26 cellular contexts compared by ENCODE assay signal in genomic region chr1:219279017-219279770, GRCh38.
A peak's percentile ranks its signal among the peaks of the same experiment; 100 is the strongest.
DNase-seq lines count a peak whose midpoint lies in the region; ATAC-seq and TF ChIP-seq lines count a peak whose summit lies in the region.
"Had no signal": no experiment of that assay in that cellular context is flagged by ENCODE, and none has a peak within 500 bp of the region (broad histone marks: within the 10 kb centered on the region; RNA-seq: fewer than 3 reads in every experiment).

No MANE protein-coding gene starts in this region.

- no peaks in the 10 kb centered on the region for H3K9me3 ChIP-seq in osteoblast (ENCODE audit: low read depth, low read length)
- H3K9me3 ChIP-seq: right atrium auricular region, tibial nerve had no signal

- H3K4me1 ChIP-seq in osteoblast (ENCODE audit: insufficient read depth, low read length) = peaks cover 22% of the 10 kb centered on the region
- H3K4me1 ChIP-seq: right atrium auricular region had no signal

- TF ChIP-seq CTCF in osteoblast (IDR thresholded peaks at IDR 0.05; ENCODE audit: extremely low read depth, low read depth, low read length) = no peak

- peak overlapping the region; percentile 20 for H3K4me2 ChIP-seq in osteoblast (ENCODE audit: insufficient read depth, low read length)

- no peak overlapping the region for H2AFZ ChIP-seq in osteoblast (ENCODE audit: low read length)
- H2AFZ ChIP-seq: GM23248 had no signal

- H3K79me2 ChIP-seq in osteoblast (ENCODE audit: insufficient read depth, low read length) = no peaks in the 10 kb centered on the region

- no peak for ATAC-seq in HG02981 (IDR thresholded peaks at IDR 0.05; ENCODE audit: unreplicated experiment)
- ATAC-seq: stimulated activated naive CD8-positive, alpha-beta T cell treated with anti-CD3 and anti-CD28 coated beads, Interleukin-15, amount 100 ng/mL, for 72 hours had no signal

- no peaks in the 10 kb centered on the region for H3K27me3 ChIP-seq in osteoblast (ENCODE audit: insufficient read depth, low read length)
- H3K27me3 ChIP-seq: right atrium auricular region, tibial nerve had no signal

- H4K20me1 ChIP-seq in osteoblast (ENCODE audit: insufficient read depth, low read length) = no peaks in the 10 kb centered on the region

- H3K27ac ChIP-seq in osteoblast (ENCODE audit: low read depth, low read length) = peak overlapping the region; percentile 58
- H3K27ac ChIP-seq: GM23248, HL-60, right atrium auricular region, RWPE1, SK-N-MC, tibial nerve had no signal

- no peaks in the 10 kb centered on the region for H3K36me3 ChIP-seq in osteoblast (ENCODE audit: insufficient read depth, low read length)
- H3K36me3 ChIP-seq: right atrium auricular region, tibial nerve had no signal

- H3K4me3 ChIP-seq in osteoblast (ENCODE audit: insufficient read depth, low read length) = no peak overlapping the region
- H3K4me3 ChIP-seq: GM23248, right atrium auricular region, SK-N-MC, tibial nerve had no signal

- peak; percentile 66 for DNase-seq in EH (ENCODE audit: low read depth)
- DNase-seq in NCI-H226 = peak; percentile 66
- peak; percentile 27 for DNase-seq in dermis blood vessel endothelial cell
- no peak for DNase-seq in osteoblast (ENCODE audit: insufficient read length, low spot score, missing footprints)
- DNase-seq in superior temporal gyrus (ENCODE audit: extremely low spot score) = no peak
- no peak for DNase-seq in activated effector memory CD4-positive, alpha-beta T cell treated with Interleukin-2 at 50 U/mL for 16 hours
- DNase-seq: activated CD4-positive, alpha-beta memory T cell treated with anti-CD3 and anti-CD28 coated beads, Interleukin-2, amount 10 ng/mL, durations not matched to agents 7 days and 5 days; activated CD4-positive, CD25-positive, alpha-beta regulatory T cell; activated naive CD4-positive, alpha-beta T cell treated with Interleukin-2 at 50 U/mL for 16 hours; amniotic stem cell; CD8-positive, alpha-beta memory T cell; cerebellar nuclear complex; DND-41; GM23248; naive B cell; NCI-H1436; NCI-H526; occipital lobe; stimulated activated naive CD8-positive, alpha-beta T cell treated with anti-CD3 and anti-CD28 coated beads, Interleukin-15, amount 100 ng/mL, for 72 hours; T-helper 9 cell had no signal

Comparison
In these comparisons a context has a peak if more than half of its experiments do, and no peak if none do; other contexts are left out.
1. DNase-seq: peak in EH (single experiment), NCI-H226 (single experiment) and dermis blood vessel endothelial cell (single experiment); none in osteoblast (single experiment), superior temporal gyrus (single experiment) and activated effector memory CD4-positive, alpha-beta T cell treated with Interleukin-2 at 50 U/mL for 16 hours (single experiment).